Comparison of ENCODE assay signal across 33 cellular contexts in the genomic region with DNA sequence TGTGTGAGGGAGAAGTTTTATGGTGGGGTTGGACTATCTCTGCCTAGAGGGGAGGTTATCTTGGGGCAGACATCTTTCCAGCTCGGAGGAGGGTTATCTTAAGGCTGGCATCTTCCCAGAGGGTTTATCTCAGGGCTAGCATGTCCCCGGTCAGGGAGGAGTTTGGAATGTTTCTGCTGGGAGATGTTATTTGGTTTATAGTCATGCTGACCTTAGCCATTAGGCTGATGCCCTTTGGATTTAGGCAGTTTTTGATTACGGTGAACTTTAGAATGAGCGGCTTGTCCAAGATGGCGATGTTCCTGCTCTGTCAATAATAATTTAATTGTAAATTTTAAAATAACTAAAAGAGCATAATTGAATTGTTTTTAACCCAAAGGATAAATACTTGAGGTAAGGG.
"Had no signal": no experiment of that assay in that cellular context is flagged by ENCODE, and none has a peak within 500 bp of the region (broad histone marks: within the 10 kb centered on the region; RNA-seq: fewer than 3 reads in every experiment).

No MANE protein-coding gene starts in this region.

- H3K9me3 Mint-ChIP-seq: activated CD4-positive, alpha-beta memory T cell treated with anti-CD3 and anti-CD28 coated beads for 36 hours; activated CD4-positive, alpha-beta T cell treated with anti-CD3 and anti-CD28 coated beads, Interleukin-2, amount 10 ng/mL, durations not matched to agents 24 days and 14 days; activated naive CD4-positive, alpha-beta T cell treated with anti-CD3 and anti-CD28 coated beads for 36 hours; activated T-helper 1 cell treated with anti-CD3 and anti-CD28 coated beads, Interleukin-12 subunit alpha, Interleukin-12 subunit beta, Interleukin-2, Interleukin-4 antibody, amounts not matched to agents 30 ng/mL and 10 ng/mL and 1 ng/mL, durations not matched to agents 14 hours and 24 hours and 36 hours; activated T-helper 2 cell treated with anti-CD3 and anti-CD28 coated beads, Interferon-gamma antibody, Interleukin-2, Interleukin-4, amounts not matched to agents 10 μg/mL and 5 μg/mL and 100 μg/mL, durations not matched to agents 14 hours and 24 hours and 36 hours; effector memory CD8-positive, alpha-beta T cell had no signal

- H3K36me3 Mint-ChIP-seq: activated CD4-positive, alpha-beta memory T cell treated with anti-CD3 and anti-CD28 coated beads for 36 hours; activated CD8-positive, alpha-beta memory T cell treated with anti-CD3 and anti-CD28 coated beads, Interleukin-2, amount 10 ng/mL, durations not matched to agents 7 days and 5 days; activated naive CD4-positive, alpha-beta T cell treated with anti-CD3 and anti-CD28 coated beads, Interleukin-2, amount 50 U/mL, for 24 hours; activated naive CD8-positive, alpha-beta T cell treated with anti-CD3 and anti-CD28 coated beads for 36 hours had no signal

- H3K27me3 Mint-ChIP-seq: activated CD4-positive, alpha-beta T cell treated with anti-CD3 and anti-CD28 coated beads for 36 hours; activated CD4-positive, alpha-beta T cell treated with anti-CD3 and anti-CD28 coated beads, Interleukin-2, amount 10 ng/mL, durations not matched to agents 24 days and 14 days; activated CD8-positive, alpha-beta memory T cell treated with anti-CD3 and anti-CD28 coated beads, Interleukin-2, amount 10 ng/mL, durations not matched to agents 7 days and 5 days; activated naive CD8-positive, alpha-beta T cell treated with anti-CD3 and anti-CD28 coated beads for 36 hours; activated naive CD8-positive, alpha-beta T cell treated with anti-CD3 and anti-CD28 coated beads, Interleukin-2, amount 50 U/mL, for 24 hours; effector memory CD8-positive, alpha-beta T cell had no signal

- H3K4me3 ChIP-seq: adrenal gland, body of pancreas had no signal

- H3K4me1 ChIP-seq: adrenal gland, body of pancreas had no signal

- H3K27ac ChIP-seq: adrenal gland, body of pancreas, epithelial cell of prostate had no signal

- H3K27ac Mint-ChIP-seq: activated CD4-positive, alpha-beta memory T cell treated with anti-CD3 and anti-CD28 coated beads for 36 hours; activated CD4-positive, alpha-beta T cell treated with anti-CD3 and anti-CD28 coated beads for 36 hours; activated CD4-positive, alpha-beta T cell treated with anti-CD3 and anti-CD28 coated beads, Interleukin-2, amount 10 ng/mL, durations not matched to agents 24 days and 14 days; activated CD8-positive, alpha-beta memory T cell treated with anti-CD3 and anti-CD28 coated beads, Interleukin-2, amount 10 ng/mL, durations not matched to agents 7 days and 5 days; activated CD8-positive, alpha-beta T cell treated with anti-CD3 and anti-CD28 coated beads, Interleukin-2, amount 10 ng/mL, durations not matched to agents 7 days and 5 days; activated naive CD4-positive, alpha-beta T cell treated with anti-CD3 and anti-CD28 coated beads for 36 hours; activated naive CD4-positive, alpha-beta T cell treated with anti-CD3 and anti-CD28 coated beads, Interleukin-2, amount 50 U/mL, for 24 hours; activated naive CD8-positive, alpha-beta T cell treated with anti-CD3 and anti-CD28 coated beads for 36 hours; activated naive CD8-positive, alpha-beta T cell treated with anti-CD3 and anti-CD28 coated beads, Interleukin-2, amount 50 U/mL, for 24 hours; activated T-helper 1 cell treated with anti-CD3 and anti-CD28 coated beads, Interleukin-12 subunit alpha, Interleukin-12 subunit beta, Interleukin-2, Interleukin-4 antibody, amounts not matched to agents 30 ng/mL and 10 ng/mL and 1 ng/mL, durations not matched to agents 14 hours and 24 hours and 36 hours; activated T-helper 2 cell treated with anti-CD3 and anti-CD28 coated beads, Interferon-gamma antibody, Interleukin-2, Interleukin-4, amounts not matched to agents 10 μg/mL and 5 μg/mL and 100 μg/mL, durations not matched to agents 14 hours and 24 hours and 36 hours; effector memory CD8-positive, alpha-beta T cell had no signal

- H3K9me3 ChIP-seq: adrenal gland, body of pancreas had no signal

- H3K27me3 ChIP-seq: adrenal gland, body of pancreas had no signal

- DNase-seq: activated CD4-positive, alpha-beta memory T cell treated with anti-CD3 and anti-CD28 coated beads for 36 hours; activated CD4-positive, alpha-beta T cell treated with anti-CD3 and anti-CD28 coated beads for 36 hours; activated CD4-positive, alpha-beta T cell treated with anti-CD3 and anti-CD28 coated beads, Interleukin-2, amount 10 ng/mL, durations not matched to agents 24 days and 14 days; activated CD4-positive, CD25-positive, alpha-beta regulatory T cell; activated CD4-positive, CD25-positive, alpha-beta regulatory T cell treated with anti-CD3 and anti-CD28 coated beads, Interleukin-2, amount 50 U/mL, for 72 hours; activated CD8-positive, alpha-beta memory T cell treated with anti-CD3 and anti-CD28 coated beads, Interleukin-2, amount 10 ng/mL, durations not matched to agents 7 days and 5 days; activated CD8-positive, alpha-beta memory T cell treated with anti-CD3 and anti-CD28 coated beads, Interleukin-2, amount 50 U/mL, for 4 hours; activated CD8-positive, alpha-beta T cell treated with anti-CD3 and anti-CD28 coated beads, Interleukin-2, amount 10 ng/mL, durations not matched to agents 7 days and 5 days; activated effector memory CD4-positive, alpha-beta T cell treated with anti-CD3 and anti-CD28 coated beads, Interleukin-2, amount 50 U/mL, for 16 hours; activated naive CD4-positive, alpha-beta T cell treated with anti-CD3 and anti-CD28 coated beads for 36 hours; activated naive CD8-positive, alpha-beta T cell treated with anti-CD3 and anti-CD28 coated beads for 36 hours; activated naive CD8-positive, alpha-beta T cell treated with anti-CD3 and anti-CD28 coated beads, Interleukin-2, amount 50 U/mL, for 24 hours; activated T-cell treated with anti-CD3 and anti-CD28 coated beads, Interleukin-2, amount 50 U/mL, for 1 hour; activated T-cell treated with anti-CD3 and anti-CD28 coated beads, Interleukin-2, amount 50 U/mL, for 48 hours; adrenal gland; amygdala; aorta; body of pancreas; caudate nucleus; cortex of kidney; dermis blood vessel endothelial cell; effector CD4-positive, alpha-beta T cell; effector memory CD8-positive, alpha-beta T cell; foreskin fibroblast; T-helper 2 cell had no signal

- H3K4me1 Mint-ChIP-seq: activated CD4-positive, alpha-beta T cell treated with anti-CD3 and anti-CD28 coated beads for 36 hours; activated CD4-positive, alpha-beta T cell treated with anti-CD3 and anti-CD28 coated beads, Interleukin-2, amount 10 ng/mL, durations not matched to agents 24 days and 14 days; activated CD8-positive, alpha-beta memory T cell treated with anti-CD3 and anti-CD28 coated beads, Interleukin-2, amount 10 ng/mL, durations not matched to agents 7 days and 5 days; activated naive CD4-positive, alpha-beta T cell treated with anti-CD3 and anti-CD28 coated beads, Interleukin-2, amount 50 U/mL, for 24 hours; activated naive CD8-positive, alpha-beta T cell treated with anti-CD3 and anti-CD28 coated beads for 36 hours; activated naive CD8-positive, alpha-beta T cell treated with anti-CD3 and anti-CD28 coated beads, Interleukin-2, amount 50 U/mL, for 24 hours had no signal

- ATAC-seq: activated CD4-positive, alpha-beta T cell treated with anti-CD3 and anti-CD28 coated beads for 36 hours; activated CD8-positive, alpha-beta memory T cell treated with anti-CD3 and anti-CD28 coated beads, Interleukin-2, amount 10 ng/mL, durations not matched to agents 7 days and 5 days; activated CD8-positive, alpha-beta T cell treated with anti-CD3 and anti-CD28 coated beads, Interleukin-2, amount 10 ng/mL, durations not matched to agents 7 days and 5 days; activated naive CD8-positive, alpha-beta T cell treated with anti-CD3 and anti-CD28 coated beads, Interleukin-2, amount 50 U/mL, for 24 hours; body of pancreas; effector memory CD8-positive, alpha-beta T cell had no signal

- FAIRE-seq: colon, endometrium, endothelial cell of umbilical vein, frontal cortex had no signal

- H3K36me3 ChIP-seq: adrenal gland had no signal

- H3K4me3 Mint-ChIP-seq: activated CD4-positive, alpha-beta memory T cell treated with anti-CD3 and anti-CD28 coated beads for 36 hours; activated CD4-positive, alpha-beta T cell treated with anti-CD3 and anti-CD28 coated beads for 36 hours; activated CD4-positive, alpha-beta T cell treated with anti-CD3 and anti-CD28 coated beads, Interleukin-2, amount 10 ng/mL, durations not matched to agents 24 days and 14 days; activated CD8-positive, alpha-beta memory T cell treated with anti-CD3 and anti-CD28 coated beads, Interleukin-2, amount 10 ng/mL, durations not matched to agents 7 days and 5 days; activated CD8-positive, alpha-beta T cell treated with anti-CD3 and anti-CD28 coated beads, Interleukin-2, amount 10 ng/mL, durations not matched to agents 7 days and 5 days; activated naive CD4-positive, alpha-beta T cell treated with anti-CD3 and anti-CD28 coated beads for 36 hours; activated naive CD4-positive, alpha-beta T cell treated with anti-CD3 and anti-CD28 coated beads, Interleukin-2, amount 50 U/mL, for 24 hours; activated naive CD8-positive, alpha-beta T cell treated with anti-CD3 and anti-CD28 coated beads for 36 hours; activated naive CD8-positive, alpha-beta T cell treated with anti-CD3 and anti-CD28 coated beads, Interleukin-2, amount 50 U/mL, for 24 hours; activated T-helper 1 cell treated with anti-CD3 and anti-CD28 coated beads, Interleukin-12 subunit alpha, Interleukin-12 subunit beta, Interleukin-2, Interleukin-4 antibody, amounts not matched to agents 30 ng/mL and 10 ng/mL and 1 ng/mL, durations not matched to agents 14 hours and 24 hours and 36 hours; effector memory CD8-positive, alpha-beta T cell had no signal
